ENCODE assay signal across 1 cellular context in the genomic region with DNA sequence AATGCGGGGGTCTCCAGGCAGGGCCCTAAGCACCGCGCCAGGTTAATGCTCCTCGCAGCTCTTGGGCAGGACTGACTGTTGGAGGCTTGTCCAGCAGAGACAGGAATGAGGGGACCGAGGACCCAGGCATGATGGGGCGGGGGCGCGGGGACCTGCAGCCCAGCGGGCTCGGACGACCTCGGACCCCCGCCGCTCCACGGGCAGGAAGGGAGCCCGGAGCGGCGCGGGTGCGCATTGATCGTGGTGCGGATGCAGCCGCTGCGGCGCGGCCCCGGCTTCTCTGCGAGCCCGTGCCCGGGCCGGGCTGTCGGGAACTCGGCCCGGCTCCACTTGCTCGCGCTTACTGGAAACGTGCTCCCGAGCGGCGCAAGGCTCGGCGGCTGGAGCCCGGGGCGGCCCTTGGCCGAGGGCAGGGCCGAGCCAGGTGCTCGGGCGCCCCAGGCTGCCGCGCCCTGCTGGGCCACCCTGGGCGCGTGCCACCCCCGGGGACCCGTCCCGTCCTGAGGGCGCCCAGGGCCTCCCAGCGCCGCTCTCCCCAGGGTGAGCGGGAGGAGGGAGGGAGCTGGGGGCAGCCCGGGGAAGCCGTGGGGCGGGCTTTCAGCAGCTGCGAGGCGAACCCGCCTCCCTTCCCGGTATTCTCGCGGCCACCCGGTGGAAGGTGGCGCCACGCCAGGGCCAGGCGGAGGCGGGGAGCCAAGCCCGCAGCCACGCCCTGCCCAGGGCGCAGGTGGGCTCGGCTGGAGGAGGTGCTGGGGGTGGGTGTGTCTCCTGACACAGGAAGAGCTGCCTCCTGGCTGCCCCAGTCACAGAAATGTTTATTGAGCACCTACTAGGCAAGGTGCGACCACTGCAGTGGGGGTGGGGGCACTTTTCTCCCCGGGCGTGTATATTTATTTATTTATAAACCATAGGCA.
TF ChIP-seq lines count a peak whose summit lies in the region.

No MANE protein-coding gene starts in this region.

TF ChIP-seq in HCT116, 20 proteins besides CTCF, POLR2A, EP300 and RAD21 (continued from another document):
- TF ChIP-seq REST (IDR thresholded peaks at IDR 0.05; ENCODE audit: low read depth) = no peak
- peak; percentile 91 for TF ChIP-seq MAX (IDR thresholded peaks at IDR 0.05)
- TF ChIP-seq SIN3A (IDR thresholded peaks at IDR 0.05; ENCODE audit: low read depth) = peak; percentile 92
- peak; percentile 86 for TF ChIP-seq SP1 (IDR thresholded peaks at IDR 0.05; ENCODE audit: low read depth)
- no peak for TF ChIP-seq ELF1 (IDR thresholded peaks at IDR 0.05; ENCODE audit: borderline replicate concordance, low read depth)
- peak; percentile 36 for TF ChIP-seq YY1 (IDR thresholded peaks at IDR 0.05; ENCODE audit: extremely low read depth, insufficient replicate concordance, low read depth, low read length)
- TF ChIP-seq EGR1 (IDR thresholded peaks at IDR 0.05; ENCODE audit: low read depth) = peak; percentile 89
- no peak for TF ChIP-seq EZH2 (IDR thresholded peaks at IDR 0.05)
- TF ChIP-seq ZFX (IDR thresholded peaks at IDR 0.05) = peak; percentile 96
- TF ChIP-seq CBX3 (IDR thresholded peaks at IDR 0.05; ENCODE audit: low read depth) = peak; percentile 94
